In the genomic region with DNA sequence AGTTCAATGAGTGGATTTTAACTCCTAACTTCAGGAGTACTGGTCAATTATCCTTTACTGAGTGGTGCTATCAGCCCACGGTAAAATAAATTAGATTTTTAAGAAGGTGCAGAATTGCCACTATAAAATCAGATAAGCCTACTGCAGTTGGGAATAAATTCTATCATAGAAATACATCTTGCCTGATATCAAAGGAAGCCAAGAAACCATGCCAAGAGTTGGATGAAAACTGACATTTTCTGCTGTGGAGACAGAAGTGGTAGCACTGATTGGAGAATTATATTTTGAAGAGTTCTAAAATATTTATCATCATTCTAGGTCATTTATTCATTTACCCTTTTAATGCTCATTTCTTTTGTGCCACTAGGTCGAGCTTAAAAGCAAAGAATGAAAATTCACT, we compare ENCODE assay signal across 26 cellular contexts.
"Had no signal": no experiment of that assay in that cellular context is flagged by ENCODE, and none has a peak within 500 bp of the region (broad histone marks: within the 10 kb centered on the region; RNA-seq: fewer than 3 reads in every experiment).

No MANE protein-coding gene starts in this region.

- H3K27ac ChIP-seq: left lung, lower lobe of right lung, ovary, right atrium auricular region, right lobe of liver, testis, thyroid gland, transverse colon, upper lobe of left lung, vagina had no signal

- ATAC-seq: left colon; left lung; lower lobe of right lung; natural killer cell; right lobe of liver; stimulated activated memory B cell treated with anti-CD40 and anti-IgM and Interleukin-4, amounts not matched to agents 10 μg/mL and 1 μg/mL and 100 μg/mL, for 72 hours; stimulated activated naive CD8-positive, alpha-beta T cell treated with anti-CD3 and anti-CD28 coated beads, Interleukin-15, amount 100 ng/mL, for 72 hours had no signal

- DNase-seq: hypothalamus; immature natural killer cell; kidney; left colon; left lung; lower lobe of right lung; mammary epithelial cell; mesendoderm; naive B cell; natural killer cell; nephron progenitor cell; ovary; right lobe of liver; stimulated activated CD4-positive, alpha-beta T cell treated with anti-CD3 and anti-CD28 coated beads, Interleukin-1b, Interleukin-23, amount 100 ng/mL, for 48 hours; stimulated activated CD4-positive, alpha-beta T cell treated with anti-CD3 and anti-CD28 coated beads, Interleukin-2, amount 100 ng/mL, for 48 hours; stimulated activated CD4-positive, alpha-beta T cell treated with anti-CD3 and anti-CD28 coated beads, Interleukin-4, amount 100 ng/mL, for 4 hours; stimulated activated CD8-positive, alpha-beta memory T cell treated with anti-CD3 and anti-CD28 coated beads, Interleukin-4, amount 100 ng/mL, for 48 hours; stimulated activated naive CD4-positive, alpha-beta T cell treated with Interleukin-2 at 50 U/mL for 16 hours; stimulated activated naive CD8-positive, alpha-beta T cell treated with anti-CD3 and anti-CD28 coated beads, Interleukin-15, amount 100 ng/mL, for 72 hours; testis; thyroid gland; transverse colon; upper lobe of left lung had no signal
